ENCODE assay signal across 23 cellular contexts in the genomic region with DNA sequence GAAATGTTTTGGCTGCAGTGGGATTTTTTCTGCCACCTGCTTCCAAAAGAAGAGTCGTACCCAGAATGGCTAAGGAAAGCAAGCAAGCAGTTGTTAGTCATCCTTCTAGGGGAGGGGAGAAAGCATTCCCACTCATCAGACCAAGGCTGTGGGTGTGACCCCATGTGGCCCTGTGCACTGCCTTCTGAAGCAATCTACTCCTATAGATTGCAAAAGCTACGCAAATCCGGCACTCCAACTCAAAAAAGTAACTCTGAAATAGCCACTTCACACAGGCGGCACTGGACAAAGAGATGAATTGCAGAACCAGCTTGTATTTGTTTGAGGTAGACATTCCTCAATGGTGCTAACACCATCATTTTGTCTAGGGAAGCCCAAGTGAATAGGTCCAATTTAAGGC.
"Had no signal": no experiment of that assay in that cellular context is flagged by ENCODE, and none has a peak within 500 bp of the region (broad histone marks: within the 10 kb centered on the region; RNA-seq: fewer than 3 reads in every experiment).

No MANE protein-coding gene starts in this region.

- H3K4me1 Mint-ChIP-seq: brain, endodermal cell had no signal

- H3K4me3 ChIP-seq: colonic mucosa, gastrocnemius medialis, heart left ventricle, mucosa of descending colon, pancreas, right lobe of liver, stomach had no signal

- H3K36me3 ChIP-seq: colonic mucosa, pancreas had no signal

- ATAC-seq: activated CD4-positive, CD25-positive, alpha-beta regulatory T cell treated with anti-CD3 and anti-CD28 coated beads, Interleukin-2, amount 50 U/mL, for 24 hours; activated T-helper 17 cell treated with anti-CD3 and anti-CD28 coated beads, Interleukin-2, amount 50 U/mL, for 72 hours; gastrocnemius medialis; heart left ventricle; left ventricle myocardium superior; mucosa of descending colon; naive thymus-derived CD8-positive, alpha-beta T cell; pancreas; right lobe of liver; stimulated activated effector memory CD8-positive, alpha-beta T cell treated with anti-CD3 and anti-CD28 coated beads, Interleukin-12 subunit alpha, Interleukin-12 subunit beta, amount 100 ng/mL, for 72 hours had no signal

- H3K9me3 Mint-ChIP-seq: activated T-helper 17 cell treated with anti-CD3 and anti-CD28 coated beads, Interleukin-2, amount 50 U/mL, for 72 hours; memory B cell had no signal

- H3K4me1 ChIP-seq: colonic mucosa, gastrocnemius medialis, heart left ventricle, pancreas, right lobe of liver, stomach had no signal

- H3K9me3 ChIP-seq: colonic mucosa, gastrocnemius medialis, mucosa of descending colon, pancreas, right lobe of liver, stomach had no signal

- H3K27ac ChIP-seq: colonic mucosa, epithelial cell of prostate, gastrocnemius medialis, heart left ventricle, pancreas, right lobe of liver, stomach had no signal

- H3K27me3 ChIP-seq: colonic mucosa, gastrocnemius medialis, heart left ventricle, pancreas, right lobe of liver, stomach had no signal

- H3K27me3 Mint-ChIP-seq: activated naive CD8-positive, alpha-beta T cell treated with anti-CD3 and anti-CD28 coated beads, Interleukin-2, amount 10 ng/mL, durations not matched to agents 7 days and 5 days; activated T-helper 17 cell treated with anti-CD3 and anti-CD28 coated beads, Interleukin-2, amount 50 U/mL, for 72 hours; brain; memory B cell; naive thymus-derived CD8-positive, alpha-beta T cell had no signal

- H3K27ac Mint-ChIP-seq: activated naive CD8-positive, alpha-beta T cell treated with anti-CD3 and anti-CD28 coated beads, Interleukin-2, amount 10 ng/mL, durations not matched to agents 7 days and 5 days; activated T-helper 17 cell treated with anti-CD3 and anti-CD28 coated beads, Interleukin-2, amount 50 U/mL, for 72 hours; brain; endodermal cell; memory B cell; stimulated activated effector memory CD8-positive, alpha-beta T cell treated with anti-CD3 and anti-CD28 coated beads, Interleukin-12 subunit alpha, Interleukin-12 subunit beta, amount 100 ng/mL, for 72 hours had no signal

- DNase-seq: activated naive CD4-positive, alpha-beta T cell; activated naive CD8-positive, alpha-beta T cell treated with anti-CD3 and anti-CD28 coated beads, Interleukin-2, amount 10 ng/mL, durations not matched to agents 7 days and 5 days; activated T-cell treated with anti-CD3 and anti-CD28 coated beads, Interleukin-2, amount 50 U/mL, for 1 hour; central memory CD4-positive, alpha-beta T cell; colonic mucosa; endodermal cell; gastrocnemius medialis; heart left ventricle; left ventricle myocardium superior; mucosa of descending colon; naive thymus-derived CD8-positive, alpha-beta T cell; pancreas; right lobe of liver; stimulated activated CD4-positive, alpha-beta T cell treated with anti-CD3 and anti-CD28 coated beads, Interleukin-4, amount 100 ng/mL, for 24 hours; stomach; T1000; trophoblast cell had no signal

- H3K4me3 Mint-ChIP-seq: activated naive CD8-positive, alpha-beta T cell treated with anti-CD3 and anti-CD28 coated beads, Interleukin-2, amount 10 ng/mL, durations not matched to agents 7 days and 5 days; activated T-helper 17 cell treated with anti-CD3 and anti-CD28 coated beads, Interleukin-2, amount 50 U/mL, for 72 hours; brain; endodermal cell; memory B cell; naive thymus-derived CD8-positive, alpha-beta T cell; stimulated activated effector memory CD8-positive, alpha-beta T cell treated with anti-CD3 and anti-CD28 coated beads, Interleukin-12 subunit alpha, Interleukin-12 subunit beta, amount 100 ng/mL, for 72 hours had no signal
